In the genomic region with DNA sequence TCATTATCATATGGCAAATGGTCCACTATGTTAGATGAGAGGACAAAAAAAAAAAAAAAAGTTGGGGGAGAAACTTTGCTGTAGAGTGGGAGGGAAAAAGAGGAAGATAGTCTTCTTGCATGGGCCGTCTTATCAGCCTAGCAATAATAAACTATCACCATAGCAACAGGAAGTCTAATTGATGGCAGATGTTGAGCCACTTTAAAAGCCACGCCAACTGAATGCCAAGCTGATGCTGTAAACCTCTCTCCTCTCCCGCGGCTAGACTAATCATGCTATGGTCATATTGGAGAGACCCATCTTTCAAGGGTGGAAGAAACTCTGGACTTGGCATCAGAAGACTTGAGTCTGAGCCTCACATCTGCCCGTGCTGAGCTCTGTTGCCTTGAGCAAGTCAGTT, we compare ENCODE assay signal across 1 cellular context.
TF ChIP-seq lines count a peak whose summit lies in the region.

No MANE protein-coding gene starts in this region.

TF ChIP-seq in SK-N-SH, 30 proteins besides CTCF, POLR2A, EP300 and RAD21:
- TF ChIP-seq, protein P1, sequence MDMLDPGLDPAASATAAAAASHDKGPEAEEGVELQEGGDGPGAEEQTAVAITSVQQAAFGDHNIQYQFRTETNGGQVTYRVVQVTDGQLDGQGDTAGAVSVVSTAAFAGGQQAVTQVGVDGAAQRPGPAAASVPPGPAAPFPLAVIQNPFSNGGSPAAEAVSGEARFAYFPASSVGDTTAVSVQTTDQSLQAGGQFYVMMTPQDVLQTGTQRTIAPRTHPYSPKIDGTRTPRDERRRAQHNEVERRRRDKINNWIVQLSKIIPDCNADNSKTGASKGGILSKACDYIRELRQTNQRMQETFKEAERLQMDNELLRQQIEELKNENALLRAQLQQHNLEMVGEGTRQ (IDR thresholded peaks at IDR 0.05; ENCODE audit: borderline replicate concordance, low read depth, low read length): no peak
- TF ChIP-seq, protein P2, sequence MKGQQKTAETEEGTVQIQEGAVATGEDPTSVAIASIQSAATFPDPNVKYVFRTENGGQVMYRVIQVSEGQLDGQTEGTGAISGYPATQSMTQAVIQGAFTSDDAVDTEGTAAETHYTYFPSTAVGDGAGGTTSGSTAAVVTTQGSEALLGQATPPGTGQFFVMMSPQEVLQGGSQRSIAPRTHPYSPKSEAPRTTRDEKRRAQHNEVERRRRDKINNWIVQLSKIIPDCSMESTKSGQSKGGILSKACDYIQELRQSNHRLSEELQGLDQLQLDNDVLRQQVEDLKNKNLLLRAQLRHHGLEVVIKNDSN (IDR thresholded peaks at IDR 0.05; ENCODE audit: borderline replicate concordance, low read depth): no peak
- TF ChIP-seq MEF2A (IDR thresholded peaks at IDR 0.05; ENCODE audit: borderline replicate concordance, low read depth) (no peak), YY1 (IDR thresholded peaks at IDR 0.05; ENCODE audit: low read depth) (no peak), RCOR1 (IDR thresholded peaks at IDR 0.05; ENCODE audit: low read length) (no peak), CHD2 (IDR thresholded peaks at IDR 0.05; ENCODE audit: low read length, partially characterized antibody) (no peak), MXI1 (IDR thresholded peaks at IDR 0.05; ENCODE audit: low read depth, low read length) (peak; percentile 51; the same call in 1 of the 2 replicates), SIN3A (IDR thresholded peaks at IDR 0.05; ENCODE audit: borderline replicate concordance, low read depth, low read length) (no peak), POLR2AphosphoS5 (IDR thresholded peaks at IDR 0.05; ENCODE audit: low read depth, low read length) (peak; percentile 53; the same call in 1 of the 2 replicates), RXRA (IDR thresholded peaks at IDR 0.05; ENCODE audit: borderline replicate concordance, low read depth) (no peak), TEAD4 (IDR thresholded peaks at IDR 0.05; ENCODE audit: borderline replicate concordance, insufficient read depth) (no peak; the same call in 1 of the 2 replicates), RFX5 (IDR thresholded peaks at IDR 0.05; ENCODE audit: low read length) (no peak), FOXM1 (IDR thresholded peaks at IDR 0.05; ENCODE audit: low read depth) (no peak), TAF1 (IDR thresholded peaks at IDR 0.05; ENCODE audit: borderline replicate concordance, low read depth, low read length) (no peak), TCF12 (IDR thresholded peaks at IDR 0.05) (peak; percentile 97), FOXJ3 (CRISPR knock-in tag; IDR thresholded peaks at IDR 0.05) (no peak), JUND (IDR thresholded peaks at IDR 0.05) (peak; percentile 61), ELF1 (IDR thresholded peaks at IDR 0.05) (no peak), NFIC (IDR thresholded peaks at IDR 0.05; ENCODE audit: borderline replicate concordance) (peak; percentile 58; the same call in 1 of the 2 replicates), FOSL2 (IDR thresholded peaks at IDR 0.05; ENCODE audit: borderline replicate concordance, low read depth) (no peak), SMC3 (IDR thresholded peaks at IDR 0.05; ENCODE audit: low read depth, low read length) (0 out of 2 replicates have a peak, but pooled peaks have one; percentile 3), EZH2phosphoT487 (IDR thresholded peaks at IDR 0.05; ENCODE audit: borderline replicate concordance, low read depth) (no peak), GABPA (IDR thresholded peaks at IDR 0.05; ENCODE audit: low read depth) (no peak), GATA2 (CRISPR knock-in tag; IDR thresholded peaks at IDR 0.05) (peak; percentile 61), NRF1 (IDR thresholded peaks at IDR 0.05; ENCODE audit: low read depth, low read length) (no peak)
- TF ChIP-seq, protein P3, sequence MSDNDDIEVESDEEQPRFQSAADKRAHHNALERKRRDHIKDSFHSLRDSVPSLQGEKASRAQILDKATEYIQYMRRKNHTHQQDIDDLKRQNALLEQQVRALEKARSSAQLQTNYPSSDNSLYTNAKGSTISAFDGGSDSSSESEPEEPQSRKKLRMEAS (IDR thresholded peaks at IDR 0.05; ENCODE audit: low read depth): 0 out of 2 replicates have a peak, but pooled peaks have one; percentile 42
- TF ChIP-seq, protein P4, sequence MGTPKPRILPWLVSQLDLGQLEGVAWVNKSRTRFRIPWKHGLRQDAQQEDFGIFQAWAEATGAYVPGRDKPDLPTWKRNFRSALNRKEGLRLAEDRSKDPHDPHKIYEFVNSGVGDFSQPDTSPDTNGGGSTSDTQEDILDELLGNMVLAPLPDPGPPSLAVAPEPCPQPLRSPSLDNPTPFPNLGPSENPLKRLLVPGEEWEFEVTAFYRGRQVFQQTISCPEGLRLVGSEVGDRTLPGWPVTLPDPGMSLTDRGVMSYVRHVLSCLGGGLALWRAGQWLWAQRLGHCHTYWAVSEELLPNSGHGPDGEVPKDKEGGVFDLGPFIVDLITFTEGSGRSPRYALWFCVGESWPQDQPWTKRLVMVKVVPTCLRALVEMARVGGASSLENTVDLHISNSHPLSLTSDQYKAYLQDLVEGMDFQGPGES (IDR thresholded peaks at IDR 0.05; ENCODE audit: low read depth, low read length): no peak
- TF ChIP-seq, protein P5, sequence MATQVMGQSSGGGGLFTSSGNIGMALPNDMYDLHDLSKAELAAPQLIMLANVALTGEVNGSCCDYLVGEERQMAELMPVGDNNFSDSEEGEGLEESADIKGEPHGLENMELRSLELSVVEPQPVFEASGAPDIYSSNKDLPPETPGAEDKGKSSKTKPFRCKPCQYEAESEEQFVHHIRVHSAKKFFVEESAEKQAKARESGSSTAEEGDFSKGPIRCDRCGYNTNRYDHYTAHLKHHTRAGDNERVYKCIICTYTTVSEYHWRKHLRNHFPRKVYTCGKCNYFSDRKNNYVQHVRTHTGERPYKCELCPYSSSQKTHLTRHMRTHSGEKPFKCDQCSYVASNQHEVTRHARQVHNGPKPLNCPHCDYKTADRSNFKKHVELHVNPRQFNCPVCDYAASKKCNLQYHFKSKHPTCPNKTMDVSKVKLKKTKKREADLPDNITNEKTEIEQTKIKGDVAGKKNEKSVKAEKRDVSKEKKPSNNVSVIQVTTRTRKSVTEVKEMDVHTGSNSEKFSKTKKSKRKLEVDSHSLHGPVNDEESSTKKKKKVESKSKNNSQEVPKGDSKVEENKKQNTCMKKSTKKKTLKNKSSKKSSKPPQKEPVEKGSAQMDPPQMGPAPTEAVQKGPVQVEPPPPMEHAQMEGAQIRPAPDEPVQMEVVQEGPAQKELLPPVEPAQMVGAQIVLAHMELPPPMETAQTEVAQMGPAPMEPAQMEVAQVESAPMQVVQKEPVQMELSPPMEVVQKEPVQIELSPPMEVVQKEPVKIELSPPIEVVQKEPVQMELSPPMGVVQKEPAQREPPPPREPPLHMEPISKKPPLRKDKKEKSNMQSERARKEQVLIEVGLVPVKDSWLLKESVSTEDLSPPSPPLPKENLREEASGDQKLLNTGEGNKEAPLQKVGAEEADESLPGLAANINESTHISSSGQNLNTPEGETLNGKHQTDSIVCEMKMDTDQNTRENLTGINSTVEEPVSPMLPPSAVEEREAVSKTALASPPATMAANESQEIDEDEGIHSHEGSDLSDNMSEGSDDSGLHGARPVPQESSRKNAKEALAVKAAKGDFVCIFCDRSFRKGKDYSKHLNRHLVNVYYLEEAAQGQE (IDR thresholded peaks at IDR 0.05; ENCODE audit: low read depth, low read length): no peak
- TF ChIP-seq, protein P6, sequence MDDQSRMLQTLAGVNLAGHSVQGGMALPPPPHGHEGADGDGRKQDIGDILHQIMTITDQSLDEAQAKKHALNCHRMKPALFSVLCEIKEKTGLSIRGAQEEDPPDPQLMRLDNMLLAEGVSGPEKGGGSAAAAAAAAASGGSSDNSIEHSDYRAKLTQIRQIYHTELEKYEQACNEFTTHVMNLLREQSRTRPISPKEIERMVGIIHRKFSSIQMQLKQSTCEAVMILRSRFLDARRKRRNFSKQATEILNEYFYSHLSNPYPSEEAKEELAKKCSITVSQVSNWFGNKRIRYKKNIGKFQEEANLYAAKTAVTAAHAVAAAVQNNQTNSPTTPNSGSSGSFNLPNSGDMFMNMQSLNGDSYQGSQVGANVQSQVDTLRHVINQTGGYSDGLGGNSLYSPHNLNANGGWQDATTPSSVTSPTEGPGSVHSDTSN (IDR thresholded peaks at IDR 0.05): 0 out of 2 replicates have a peak, but pooled peaks have one; percentile 39
- TF ChIP-seq, protein P7, sequence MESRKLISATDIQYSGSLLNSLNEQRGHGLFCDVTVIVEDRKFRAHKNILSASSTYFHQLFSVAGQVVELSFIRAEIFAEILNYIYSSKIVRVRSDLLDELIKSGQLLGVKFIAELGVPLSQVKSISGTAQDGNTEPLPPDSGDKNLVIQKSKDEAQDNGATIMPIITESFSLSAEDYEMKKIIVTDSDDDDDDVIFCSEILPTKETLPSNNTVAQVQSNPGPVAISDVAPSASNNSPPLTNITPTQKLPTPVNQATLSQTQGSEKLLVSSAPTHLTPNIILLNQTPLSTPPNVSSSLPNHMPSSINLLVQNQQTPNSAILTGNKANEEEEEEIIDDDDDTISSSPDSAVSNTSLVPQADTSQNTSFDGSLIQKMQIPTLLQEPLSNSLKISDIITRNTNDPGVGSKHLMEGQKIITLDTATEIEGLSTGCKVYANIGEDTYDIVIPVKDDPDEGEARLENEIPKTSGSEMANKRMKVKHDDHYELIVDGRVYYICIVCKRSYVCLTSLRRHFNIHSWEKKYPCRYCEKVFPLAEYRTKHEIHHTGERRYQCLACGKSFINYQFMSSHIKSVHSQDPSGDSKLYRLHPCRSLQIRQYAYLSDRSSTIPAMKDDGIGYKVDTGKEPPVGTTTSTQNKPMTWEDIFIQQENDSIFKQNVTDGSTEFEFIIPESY (IDR thresholded peaks at IDR 0.05; ENCODE audit: borderline replicate concordance, low read depth): no peak
